24 cellular contexts compared by ENCODE assay signal in genomic region chr6:48840896-48841295, GRCh38.
DNase-seq lines count a peak whose midpoint lies in the region; ATAC-seq and TF ChIP-seq lines count a peak whose summit lies in the region.
"Had no signal": no experiment of that assay in that cellular context is flagged by ENCODE, and none has a peak within 500 bp of the region (broad histone marks: within the 10 kb centered on the region; RNA-seq: fewer than 3 reads in every experiment).

No MANE protein-coding gene starts in this region.

- POLR2A ChIA-PET in HEK293 (lab: Yijun Ruan, JAX), result no interaction called here

- DNase-seq in amniotic epithelial cell (ENCODE audit: low read depth), result peak; percentile 27
- DNase-seq in choroid plexus epithelial cell (ENCODE audit: low read depth), result peak; percentile 12
- no peak for DNase-seq in HUDEP-2 (lab: John Stamatoyannopoulos, UW; ENCODE audit: unreplicated experiment in 76 of 76)
- DNase-seq: 8988T; ACHN; BE2C; C1 segment of cervical spinal cord; CD4-positive, alpha-beta memory T cell; CD4-positive, CD25-positive, alpha-beta regulatory T cell; CD8-positive, alpha-beta memory T cell; COR-L47; DMS 273 treated with DMSO at 0.1 percent for 48 hours; DMS153; DMS53; DMS79; DND-41; EL; GDM1 had no signal

- CTCF ChIA-PET in HEK293 (lab: Yijun Ruan, JAX), result no interaction called here

- ATAC-seq in HG02763 (IDR thresholded peaks at IDR 0.05; ENCODE audit: unreplicated experiment), result no peak
- ATAC-seq in GM21360 (IDR thresholded peaks at IDR 0.05; ENCODE audit: unreplicated experiment), result no peak
- no peak for ATAC-seq in GM21390 (IDR thresholded peaks at IDR 0.05; ENCODE audit: unreplicated experiment)
- ATAC-seq: GM12878 had no signal

- no peaks in the 10 kb centered on the region for H3K4me1 ChIP-seq in HEK293 (ENCODE audit: control insufficient read depth, insufficient read depth, low read length)
- H3K4me1 ChIP-seq: BE2C, BLaER1 had no signal

- H3K4me3 ChIP-seq in HEK293 (ENCODE audit: low read depth, low read length) (no peak overlapping the region), choroid plexus epithelial cell (ENCODE audit: low read depth, low read length) (no peak overlapping the region)
- H3K4me3 ChIP-seq: BLaER1, GM12878 had no signal

- TF ChIP-seq CTCF in HEK293 (tag by site-specific recombination; IDR thresholded peaks at IDR 0.05), result no peak
- no peak for TF ChIP-seq CTCF in choroid plexus epithelial cell (conservative IDR thresholded peaks at IDR 0.05; ENCODE audit: low read depth, low read length)

- H3K36me3 ChIP-seq in HEK293 (ENCODE audit: control insufficient read depth in 2 of 2, insufficient read depth in 1 of 2, low read length in 2 of 2), result no peaks in the 10 kb centered on the region
- H3K36me3 ChIP-seq: BE2C, BLaER1 had no signal

- H3K9me3 ChIP-seq in HEK293 (ENCODE audit: control insufficient read depth, insufficient read depth, low read depth, low read length), result no peaks in the 10 kb centered on the region; the same call in 1 of the 2 replicates
- H3K9me3 ChIP-seq: BE2C had no signal

- no peak overlapping the region for H3K27ac ChIP-seq in HEK293 (ENCODE audit: extremely low read depth, low read depth, low read length)
- H3K27ac ChIP-seq: BLaER1 had no signal

TF ChIP-seq in HEK293, 187 proteins besides CTCF, POLR2A, EP300 and RAD21:
- TF ChIP-seq TRIM28 (IDR thresholded peaks at IDR 0.05; ENCODE audit: borderline replicate concordance, low read length) (peak; percentile 98), SETDB1 (IDR thresholded peaks at IDR 0.05; ENCODE audit: insufficient read length, low read length) (peak; percentile 99), ZNF157 (tag by site-specific recombination; IDR thresholded peaks at IDR 0.05) (no peak), ZNF529 (tag by site-specific recombination; IDR thresholded peaks at IDR 0.05; ENCODE audit: insufficient replicate concordance) (peak; percentile 91)

Comparison
In these comparisons a context has a peak if more than half of its experiments do, and no peak if none do; other contexts are left out.
1. DNase-seq: peak in amniotic epithelial cell (single experiment) and choroid plexus epithelial cell (single experiment); none in HUDEP-2 (0 of 76).